Comparison of ENCODE assay signal across 9 cellular contexts in the genomic region with DNA sequence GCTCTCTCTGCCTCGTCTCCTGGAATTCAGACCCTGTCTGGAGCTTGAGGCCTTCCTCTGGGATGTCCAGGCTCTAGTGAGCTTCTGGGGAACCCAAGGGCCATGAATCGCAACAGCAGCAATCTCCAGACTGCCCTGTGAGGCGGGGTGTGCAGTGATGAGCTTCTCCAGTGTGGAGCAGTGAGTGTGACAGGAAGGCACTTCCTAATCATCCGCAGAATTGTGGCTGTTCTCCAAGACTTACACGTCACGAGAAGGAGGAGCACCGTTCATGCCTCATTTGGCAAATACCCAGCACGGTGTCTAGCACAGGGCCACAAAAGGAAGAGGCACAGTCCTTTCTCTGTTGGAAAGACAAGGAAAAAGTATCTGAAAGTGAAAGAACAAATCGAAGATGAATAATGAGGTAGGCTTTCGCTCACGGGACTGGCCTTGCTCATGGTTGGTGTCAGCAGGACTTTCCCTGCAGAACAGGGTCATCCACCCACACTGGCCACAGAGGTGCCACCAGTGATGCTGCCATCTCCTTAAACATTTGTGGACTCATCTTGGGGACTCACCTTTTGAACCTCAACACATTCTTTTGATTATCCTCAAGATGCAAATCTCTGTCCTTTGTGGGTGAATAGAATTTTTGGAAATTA.
DNase-seq lines count a peak whose midpoint lies in the region; ATAC-seq and TF ChIP-seq lines count a peak whose summit lies in the region.
"Had no signal": no experiment of that assay in that cellular context is flagged by ENCODE, and none has a peak within 500 bp of the region (broad histone marks: within the 10 kb centered on the region; RNA-seq: fewer than 3 reads in every experiment).

No MANE protein-coding gene starts in this region.

- no peaks in the 10 kb centered on the region for H3K9me3 ChIP-seq in MG63

- no peaks in the 10 kb centered on the region for H3K27me3 ChIP-seq in MG63

- peak overlapping the region; percentile 75 for H3K27ac Mint-ChIP-seq in mesothelial cell of epicardium

- H3K4me1 Mint-ChIP-seq in mesothelial cell of epicardium, result peaks cover 42% of the 10 kb centered on the region

- H3K36me3 Mint-ChIP-seq in mesothelial cell of epicardium, result no peaks in the 10 kb centered on the region

- no peak overlapping the region for H3K4me3 ChIP-seq in epithelial cell of esophagus (ENCODE audit: low read length)
- H3K4me3 ChIP-seq in MG63, result no peak overlapping the region

- H3K27me3 Mint-ChIP-seq in mesothelial cell of epicardium (ENCODE audit: low read depth), result no peaks in the 10 kb centered on the region

- no peak for TF ChIP-seq CTCF in epithelial cell of esophagus (IDR thresholded peaks at IDR 0.05; ENCODE audit: insufficient read depth, low read depth, low read length, missing control alignments)
- no peak for TF ChIP-seq CTCF in mesothelial cell of epicardium (IDR thresholded peaks at IDR 0.05; ENCODE audit: unreplicated experiment)

- H3K4me3 Mint-ChIP-seq in mesothelial cell of epicardium, result no peak overlapping the region

- no peaks in the 10 kb centered on the region for H3K9me3 Mint-ChIP-seq in mesothelial cell of epicardium

- H3K36me3 ChIP-seq in MG63, result no peaks in the 10 kb centered on the region

- DNase-seq in AG08395 (ENCODE audit: low spot score) (peak; percentile 91), epithelial cell of esophagus (ENCODE audit: low read depth) (peak; percentile 47), mesothelial cell of epicardium (ENCODE audit: low spot score in 2 of 2, unreplicated experiment in 2 of 2) (no peak), NCI-H510A (lab: John Stamatoyannopoulos, UW) (no peak), MG63 (no peak)
- DNase-seq: DMS79 had no signal

- ATAC-seq in HG02938 (IDR thresholded peaks at IDR 0.05; ENCODE audit: unreplicated experiment), result peak; percentile 51
- ATAC-seq in HG02852 (IDR thresholded peaks at IDR 0.05; ENCODE audit: unreplicated experiment), result no peak
- ATAC-seq in HG03354 (IDR thresholded peaks at IDR 0.05; ENCODE audit: poor library complexity, severe bottlenecking, unreplicated experiment), result no peak

Comparison
In these comparisons a context has a peak if more than half of its experiments do, and no peak if none do; other contexts are left out.
1. DNase-seq: peak in AG08395 (single experiment) and epithelial cell of esophagus (single experiment); none in mesothelial cell of epicardium (0 of 2), NCI-H510A (single experiment) and MG63 (single experiment).